In genomic region chr11:1887451-1888346, GRCh38 we compare ENCODE assay signal across 2 cellular contexts.
TF ChIP-seq lines count a peak whose summit lies in the region.

No MANE protein-coding gene starts in this region.

TF ChIP-seq in SK-N-SH, 30 proteins besides CTCF, POLR2A, EP300 and RAD21:
- TF ChIP-seq FOXM1 (IDR thresholded peaks at IDR 0.05; ENCODE audit: low read depth) (no peak), CHD2 (IDR thresholded peaks at IDR 0.05; ENCODE audit: low read length, partially characterized antibody) (no peak), FOSL2 (IDR thresholded peaks at IDR 0.05; ENCODE audit: borderline replicate concordance, low read depth) (no peak), RCOR1 (IDR thresholded peaks at IDR 0.05; ENCODE audit: low read length) (no peak), TCF12 (IDR thresholded peaks at IDR 0.05) (no peak), PBX3 (IDR thresholded peaks at IDR 0.05) (no peak), IRF3 (IDR thresholded peaks at IDR 0.05; ENCODE audit: low read depth, low read length) (no peak), USF2 (IDR thresholded peaks at IDR 0.05; ENCODE audit: borderline replicate concordance, low read depth, low read length) (no peak), MXI1 (IDR thresholded peaks at IDR 0.05; ENCODE audit: low read depth, low read length) (no peak), EZH2phosphoT487 (IDR thresholded peaks at IDR 0.05; ENCODE audit: borderline replicate concordance, low read depth) (no peak), SMC3 (IDR thresholded peaks at IDR 0.05; ENCODE audit: low read depth, low read length) (no peak), GABPA (IDR thresholded peaks at IDR 0.05; ENCODE audit: low read depth) (no peak)

TF ChIP-seq in SK-N-SH treated with all-trans-retinoic acid at 6 μM for 48 hours, 23 proteins besides CTCF, POLR2A, EP300 and RAD21:
- no peak for TF ChIP-seq GLIS3 (CRISPR knock-in tag; IDR thresholded peaks at IDR 0.05)
- no peak for TF ChIP-seq SNAI2 (CRISPR knock-in tag; IDR thresholded peaks at IDR 0.05)
- TF ChIP-seq ARNTL (CRISPR knock-in tag; IDR thresholded peaks at IDR 0.05; ENCODE audit: borderline replicate concordance, low read depth), result no peak
- TF ChIP-seq OSR1 (CRISPR knock-in tag; IDR thresholded peaks at IDR 0.05), result no peak
- TF ChIP-seq BACH2 (CRISPR knock-in tag; IDR thresholded peaks at IDR 0.05; ENCODE audit: borderline replicate concordance), result no peak
- no peak for TF ChIP-seq ISL1 (CRISPR knock-in tag; IDR thresholded peaks at IDR 0.05)
- no peak for TF ChIP-seq CSRNP3 (CRISPR knock-in tag; IDR thresholded peaks at IDR 0.05)
- no peak for TF ChIP-seq ZNF70 (CRISPR knock-in tag; IDR thresholded peaks at IDR 0.05)
- no peak for TF ChIP-seq POU6F1 (CRISPR knock-in tag; IDR thresholded peaks at IDR 0.05; ENCODE audit: borderline replicate concordance, low read depth)
- no peak for TF ChIP-seq CREB5 (CRISPR knock-in tag; IDR thresholded peaks at IDR 0.05; ENCODE audit: low read depth)
- TF ChIP-seq TSHZ2 (CRISPR knock-in tag; IDR thresholded peaks at IDR 0.05), result no peak
- no peak for TF ChIP-seq TOX (CRISPR knock-in tag; IDR thresholded peaks at IDR 0.05; ENCODE audit: borderline replicate concordance)
- no peak for TF ChIP-seq ZC3H10 (CRISPR knock-in tag; IDR thresholded peaks at IDR 0.05)
- no peak for TF ChIP-seq PATZ1 (CRISPR knock-in tag; IDR thresholded peaks at IDR 0.05; ENCODE audit: borderline replicate concordance)
- no peak for TF ChIP-seq ZFP3 (CRISPR knock-in tag; IDR thresholded peaks at IDR 0.05)
- no peak for TF ChIP-seq CSDC2 (CRISPR knock-in tag; IDR thresholded peaks at IDR 0.05)
- TF ChIP-seq RARB (CRISPR knock-in tag; IDR thresholded peaks at IDR 0.05), result no peak
- TF ChIP-seq ZFP30 (CRISPR knock-in tag; IDR thresholded peaks at IDR 0.05), result no peak
